In the genomic region with DNA sequence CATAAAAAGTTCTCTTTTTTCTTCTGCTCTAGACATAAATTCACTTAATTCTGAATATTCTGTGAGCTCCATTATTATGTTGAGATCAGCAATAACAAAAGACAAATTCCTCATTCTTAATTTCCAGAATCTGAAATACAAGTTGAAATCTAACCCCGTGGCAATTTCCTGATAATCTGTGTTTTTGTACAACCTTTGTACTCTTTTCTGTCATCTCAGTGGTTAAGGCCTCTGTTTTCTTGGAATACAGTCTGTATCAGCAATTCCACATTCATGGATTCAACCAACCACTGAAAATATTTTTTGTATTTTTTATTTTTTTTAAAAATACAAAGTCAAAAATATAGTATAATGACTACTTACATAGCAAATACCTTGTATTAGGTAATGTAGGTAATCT, we compare ENCODE assay signal across 10 cellular contexts. TPM values are rescaled to one million over a fixed set of nuclear protein-coding genes. Genes with fewer than 3 reads are reported as not detected.
"Had no signal": no experiment of that assay in that cellular context is flagged by ENCODE, and none has a peak within 500 bp of the region (broad histone marks: within the 10 kb centered on the region; RNA-seq: fewer than 3 reads in every experiment).

No MANE protein-coding gene starts in this region.

- H3K9ac ChIP-seq: KMS-11 had no signal

- H3K27ac ChIP-seq: HL-60, KMS-11 had no signal

- DNase-seq: H9, HCEC 1CT, IMR-90, KBM-7 had no signal

- H2AFZ ChIP-seq: GM23338 had no signal

- H3K4me2 ChIP-seq: GM23338, KMS-11 had no signal

- FAIRE-seq: H1, H54 had no signal

- H3K4me3 ChIP-seq: GM23338 had no signal

- ATAC-seq: GM23338 had no signal

RNA-seq across cellular contexts. Expression of a gene that starts 8.7 kb away (rescaled TPM):
- total RNA-seq: GM23338, H1, HT1080, IMR-90 had no signal
- polyA plus RNA-seq: IMR-90 had no signal

RNA-seq across cellular contexts. Expression of a gene that starts 58.4 kb away (rescaled TPM):
- total RNA-seq: H1, H9, HT1080, IMR-90 had no signal
- polyA plus RNA-seq: IMR-90 had no signal
